Comparison of ENCODE assay signal across 1 cellular context in genomic region chr7:146090023-146090645, GRCh38.
TF ChIP-seq lines count a peak whose summit lies in the region.

No MANE protein-coding gene starts in this region.

TF ChIP-seq in K562, 482 proteins besides CTCF, POLR2A, EP300 and RAD21 (continued from another document and continues in another):
- TF ChIP-seq, protein P1, sequence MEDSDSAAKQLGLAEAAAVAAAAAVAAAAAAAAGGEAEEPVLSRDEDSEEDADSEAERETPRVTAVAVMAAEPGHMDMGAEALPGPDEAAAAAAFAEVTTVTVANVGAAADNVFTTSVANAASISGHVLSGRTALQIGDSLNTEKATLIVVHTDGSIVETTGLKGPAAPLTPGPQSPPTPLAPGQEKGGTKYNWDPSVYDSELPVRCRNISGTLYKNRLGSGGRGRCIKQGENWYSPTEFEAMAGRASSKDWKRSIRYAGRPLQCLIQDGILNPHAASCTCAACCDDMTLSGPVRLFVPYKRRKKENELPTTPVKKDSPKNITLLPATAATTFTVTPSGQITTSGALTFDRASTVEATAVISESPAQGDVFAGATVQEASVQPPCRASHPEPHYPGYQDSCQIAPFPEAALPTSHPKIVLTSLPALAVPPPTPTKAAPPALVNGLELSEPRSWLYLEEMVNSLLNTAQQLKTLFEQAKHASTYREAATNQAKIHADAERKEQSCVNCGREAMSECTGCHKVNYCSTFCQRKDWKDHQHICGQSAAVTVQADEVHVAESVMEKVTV (CRISPR knock-in tag; IDR thresholded peaks at IDR 0.05) = peak; percentile 80
- TF ChIP-seq CBX2 (IDR thresholded peaks at IDR 0.05; ENCODE audit: insufficient read depth, low read length, poor library complexity, severe bottlenecking) (no peak), NR3C1 (CRISPR knock-in tag; IDR thresholded peaks at IDR 0.05) (no peak), SRSF3 (IDR thresholded peaks at IDR 0.05; ENCODE audit: insufficient read depth, low read length) (no peak), FOXJ2 (tag; IDR thresholded peaks at IDR 0.05) (peak; percentile 48; the same call in 1 of the 2 replicates), KLF13 (tag; IDR thresholded peaks at IDR 0.05; ENCODE audit: borderline replicate concordance, low read depth) (no peak), SIRT6 (IDR thresholded peaks at IDR 0.05; ENCODE audit: low read depth, low read length) (no peak), HDAC2 (IDR thresholded peaks at IDR 0.05) (no peak), TCF7 (IDR thresholded peaks at IDR 0.05; ENCODE audit: borderline replicate concordance) (0 out of 2 replicates have a peak, but pooled peaks have one; percentile 42), KHSRP (IDR thresholded peaks at IDR 0.05) (no peak), HMG20A (CRISPR knock-in tag; conservative IDR thresholded peaks at IDR 0.05) (no peak), FOXP1 (CRISPR knock-in tag; IDR thresholded peaks at IDR 0.05) (no peak), RBM22 (IDR thresholded peaks at IDR 0.05; ENCODE audit: low read depth, low read length, poor library complexity, severe bottlenecking) (no peak), PRMT5 (CRISPR knock-in tag; IDR thresholded peaks at IDR 0.05) (no peak), NR1H2 (CRISPR knock-in tag; IDR thresholded peaks at IDR 0.05) (no peak), MCM3 (IDR thresholded peaks at IDR 0.05) (no peak), RBM25 (IDR thresholded peaks at IDR 0.05; ENCODE audit: low read depth, low read length, severe bottlenecking) (no peak), NUFIP1 (IDR thresholded peaks at IDR 0.05; ENCODE audit: partially characterized antibody) (no peak), ZNF707 (CRISPR knock-in tag; conservative IDR thresholded peaks at IDR 0.05) (no peak), JUND (IDR thresholded peaks at IDR 0.05; ENCODE audit: borderline replicate concordance, low read depth, low read length) (no peak), JUND (tag; IDR thresholded peaks at IDR 0.05; ENCODE audit: borderline replicate concordance, low read depth, low read length) (no peak), ZKSCAN3 (CRISPR knock-in tag; IDR thresholded peaks at IDR 0.05) (no peak), GABPA (tag; conservative IDR thresholded peaks at IDR 0.05; ENCODE audit: low read depth) (no peak), MTA3 (IDR thresholded peaks at IDR 0.05; ENCODE audit: borderline replicate concordance) (no peak), YBX1 (IDR thresholded peaks at IDR 0.05) (no peak), MTA2 (IDR thresholded peaks at IDR 0.05; ENCODE audit: low read depth) (no peak), ZNF77 (CRISPR knock-in tag; IDR thresholded peaks at IDR 0.05) (no peak), CEBPZ (IDR thresholded peaks at IDR 0.05; ENCODE audit: borderline replicate concordance, low read depth, low read length) (no peak), ZBTB40 (IDR thresholded peaks at IDR 0.05) (no peak), ZBTB40 (CRISPR knock-in tag; IDR thresholded peaks at IDR 0.05) (no peak), ZNF274 (IDR thresholded peaks at IDR 0.05; ENCODE audit: borderline replicate concordance, low read depth, low read length) (no peak), PHB (CRISPR knock-in tag; IDR thresholded peaks at IDR 0.05) (no peak), ZSCAN32 (CRISPR knock-in tag; IDR thresholded peaks at IDR 0.05) (no peak), GTF2E2 (tag; IDR thresholded peaks at IDR 0.05) (no peak), ZNF239 (CRISPR knock-in tag; IDR thresholded peaks at IDR 0.05) (peak; percentile 5; the same call in 1 of the 2 replicates), EP400 (IDR thresholded peaks at IDR 0.05) (no peak), ZNF445 (CRISPR knock-in tag; IDR thresholded peaks at IDR 0.05; ENCODE audit: low read depth) (no peak), ZFP30 (CRISPR knock-in tag; IDR thresholded peaks at IDR 0.05; ENCODE audit: borderline replicate concordance) (no peak), SRSF9 (IDR thresholded peaks at IDR 0.05; ENCODE audit: borderline replicate concordance, low read depth, low read length) (no peak), CHD4 (IDR thresholded peaks at IDR 0.05; ENCODE audit: insufficient read depth, insufficient replicate concordance, low read depth, low read length, poor library complexity, severe bottlenecking) (peak; percentile 23), ZNF655 (CRISPR knock-in tag; IDR thresholded peaks at IDR 0.05) (no peak), U2AF1 (optimal IDR thresholded peaks at IDR 0.05; ENCODE audit: low read depth, low read length) (no peak), ZBED1 (IDR thresholded peaks at IDR 0.05) (no peak), GATAD2B (IDR thresholded peaks at IDR 0.05; ENCODE audit: borderline replicate concordance) (peak; percentile 65; the same call in 1 of the 2 replicates)
- TF ChIP-seq, protein P2, sequence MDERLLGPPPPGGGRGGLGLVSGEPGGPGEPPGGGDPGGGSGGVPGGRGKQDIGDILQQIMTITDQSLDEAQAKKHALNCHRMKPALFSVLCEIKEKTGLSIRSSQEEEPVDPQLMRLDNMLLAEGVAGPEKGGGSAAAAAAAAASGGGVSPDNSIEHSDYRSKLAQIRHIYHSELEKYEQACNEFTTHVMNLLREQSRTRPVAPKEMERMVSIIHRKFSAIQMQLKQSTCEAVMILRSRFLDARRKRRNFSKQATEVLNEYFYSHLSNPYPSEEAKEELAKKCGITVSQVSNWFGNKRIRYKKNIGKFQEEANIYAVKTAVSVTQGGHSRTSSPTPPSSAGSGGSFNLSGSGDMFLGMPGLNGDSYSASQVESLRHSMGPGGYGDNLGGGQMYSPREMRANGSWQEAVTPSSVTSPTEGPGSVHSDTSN (CRISPR knock-in tag; IDR thresholded peaks at IDR 0.05; ENCODE audit: low read depth) = no peak
- TF ChIP-seq, protein P2 (tag; conservative IDR thresholded peaks at IDR 0.05; ENCODE audit: low read depth) = no peak
- TF ChIP-seq, protein P3, sequence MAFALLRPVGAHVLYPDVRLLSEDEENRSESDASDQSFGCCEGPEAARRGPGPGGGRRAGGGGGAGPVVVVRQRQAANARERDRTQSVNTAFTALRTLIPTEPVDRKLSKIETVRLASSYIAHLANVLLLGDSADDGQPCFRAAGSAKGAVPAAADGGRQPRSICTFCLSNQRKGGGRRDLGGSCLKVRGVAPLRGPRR (CRISPR knock-in tag; IDR thresholded peaks at IDR 0.05) = no peak
- TF ChIP-seq, protein P4, sequence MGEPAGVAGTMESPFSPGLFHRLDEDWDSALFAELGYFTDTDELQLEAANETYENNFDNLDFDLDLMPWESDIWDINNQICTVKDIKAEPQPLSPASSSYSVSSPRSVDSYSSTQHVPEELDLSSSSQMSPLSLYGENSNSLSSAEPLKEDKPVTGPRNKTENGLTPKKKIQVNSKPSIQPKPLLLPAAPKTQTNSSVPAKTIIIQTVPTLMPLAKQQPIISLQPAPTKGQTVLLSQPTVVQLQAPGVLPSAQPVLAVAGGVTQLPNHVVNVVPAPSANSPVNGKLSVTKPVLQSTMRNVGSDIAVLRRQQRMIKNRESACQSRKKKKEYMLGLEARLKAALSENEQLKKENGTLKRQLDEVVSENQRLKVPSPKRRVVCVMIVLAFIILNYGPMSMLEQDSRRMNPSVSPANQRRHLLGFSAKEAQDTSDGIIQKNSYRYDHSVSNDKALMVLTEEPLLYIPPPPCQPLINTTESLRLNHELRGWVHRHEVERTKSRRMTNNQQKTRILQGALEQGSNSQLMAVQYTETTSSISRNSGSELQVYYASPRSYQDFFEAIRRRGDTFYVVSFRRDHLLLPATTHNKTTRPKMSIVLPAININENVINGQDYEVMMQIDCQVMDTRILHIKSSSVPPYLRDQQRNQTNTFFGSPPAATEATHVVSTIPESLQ (CRISPR knock-in tag; IDR thresholded peaks at IDR 0.05) = no peak
